Comparison of ENCODE assay signal across 16 cellular contexts in the genomic region with DNA sequence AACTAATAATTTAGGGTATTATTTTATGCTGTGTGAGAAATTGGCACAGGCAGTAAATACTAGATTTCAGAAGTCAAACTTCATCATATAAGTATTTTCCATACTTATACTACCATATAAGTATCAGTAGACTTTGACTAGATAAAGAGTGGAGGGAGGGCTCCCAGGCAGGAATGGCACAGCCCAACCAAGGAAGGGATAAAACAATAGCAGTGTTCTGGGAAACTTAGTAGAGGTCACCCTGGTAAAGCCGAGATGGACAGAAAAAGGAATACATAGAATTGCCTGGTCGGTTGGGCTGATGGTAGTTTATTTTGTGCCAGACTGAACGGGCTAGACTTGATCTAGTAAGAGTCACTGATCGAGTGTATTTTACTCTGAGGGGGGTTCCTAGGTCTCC. TPM values are rescaled to one million over a fixed set of nuclear protein-coding genes. Genes with fewer than 3 reads are reported as not detected.
"Had no signal": no experiment of that assay in that cellular context is flagged by ENCODE, and none has a peak within 500 bp of the region (broad histone marks: within the 10 kb centered on the region; RNA-seq: fewer than 3 reads in every experiment).

No MANE protein-coding gene starts in this region.

- H3K4me3 ChIP-seq: lower lobe of right lung, stomach had no signal

- H3K27me3 ChIP-seq: stomach had no signal

- H3K27ac ChIP-seq: lower lobe of right lung had no signal

- H3K9me3 Mint-ChIP-seq: activated CD4-positive, alpha-beta T cell treated with anti-CD3 and anti-CD28 coated beads, Interleukin-2, amount 10 ng/mL, durations not matched to agents 7 days and 5 days; activated naive CD4-positive, alpha-beta T cell treated with anti-CD3 and anti-CD28 coated beads, Interleukin-2, amount 50 U/mL, for 24 hours; nephron had no signal

- H3K27me3 Mint-ChIP-seq: activated CD4-positive, alpha-beta T cell treated with anti-CD3 and anti-CD28 coated beads, Interleukin-2, amount 10 ng/mL, durations not matched to agents 7 days and 5 days; activated naive CD4-positive, alpha-beta T cell treated with anti-CD3 and anti-CD28 coated beads, Interleukin-2, amount 50 U/mL, for 24 hours had no signal

- H3K36me3 ChIP-seq: lower lobe of right lung, stomach had no signal

- H3K4me3 Mint-ChIP-seq: activated CD4-positive, alpha-beta T cell treated with anti-CD3 and anti-CD28 coated beads, Interleukin-2, amount 10 ng/mL, durations not matched to agents 7 days and 5 days; activated naive CD4-positive, alpha-beta T cell treated with anti-CD3 and anti-CD28 coated beads, Interleukin-2, amount 50 U/mL, for 24 hours; nephron had no signal

- DNase-seq: activated CD4-positive, alpha-beta T cell treated with anti-CD3 and anti-CD28 coated beads, Interleukin-2, amount 10 ng/mL, durations not matched to agents 7 days and 5 days; activated CD4-positive, CD25-positive, alpha-beta regulatory T cell; amygdala; effector CD4-positive, alpha-beta T cell; hypothalamus; lower lobe of right lung; occipital lobe; stimulated activated CD4-positive, alpha-beta T cell treated with anti-CD3 and anti-CD28 coated beads, Interleukin-4, amount 100 ng/mL, for 4 hours; stomach; T-helper 2 cell had no signal

- H3K27ac Mint-ChIP-seq: activated CD4-positive, alpha-beta T cell treated with anti-CD3 and anti-CD28 coated beads, Interleukin-2, amount 10 ng/mL, durations not matched to agents 7 days and 5 days; activated naive CD4-positive, alpha-beta T cell treated with anti-CD3 and anti-CD28 coated beads, Interleukin-2, amount 50 U/mL, for 24 hours; nephron had no signal

- ATAC-seq: lower lobe of right lung had no signal

- H3K9me3 ChIP-seq: lower lobe of right lung, stomach had no signal

RNA-seq across cellular contexts. Expression of gene KCTD4, which starts 19.6 kb away (rescaled TPM):
- total RNA-seq: activated CD4-positive, alpha-beta T cell treated with anti-CD3 and anti-CD28 coated beads, Interleukin-2, amount 10 ng/mL, durations not matched to agents 7 days and 5 days; activated CD8-positive, alpha-beta memory T cell treated with anti-CD3 and anti-CD28 coated beads for 36 hours; glomerular endothelial cell; lower lobe of right lung; skeletal muscle tissue; stomach had no signal
- polyA plus RNA-seq: thymus had no signal
